1 cellular context compared by ENCODE assay signal in genomic region chr1:160256396-160257046, GRCh38.
TF ChIP-seq lines count a peak whose summit lies in the region.

No MANE protein-coding gene starts in this region.

TF ChIP-seq in HepG2, 621 proteins besides CTCF, POLR2A, EP300 and RAD21:
- TF ChIP-seq BRCA1 (CRISPR knock-in tag; IDR thresholded peaks at IDR 0.05) (no peak), ZSCAN12 (CRISPR knock-in tag; IDR thresholded peaks at IDR 0.05) (no peak), NFYC (CRISPR knock-in tag; IDR thresholded peaks at IDR 0.05) (no peak), CHD2 (IDR thresholded peaks at IDR 0.05; ENCODE audit: low read depth, low read length) (no peak), EEA1 (CRISPR knock-in tag; IDR thresholded peaks at IDR 0.05; ENCODE audit: borderline replicate concordance) (no peak), PHF5A (CRISPR knock-in tag; IDR thresholded peaks at IDR 0.05; ENCODE audit: low read depth, unreplicated experiment) (no peak)
